In genomic region chr16:67893791-67894399, GRCh38 we compare ENCODE assay signal across 9 cellular contexts. TPM values are rescaled to one million over a fixed set of nuclear protein-coding genes. Genes with fewer than 3 reads are reported as not detected.
DNase-seq lines count a peak whose midpoint lies in the region; ATAC-seq, FAIRE-seq and TF ChIP-seq lines count a peak whose summit lies in the region.
"Had no signal": no experiment of that assay in that cellular context is flagged by ENCODE, and none has a peak within 500 bp of the region (broad histone marks: within the 10 kb centered on the region; RNA-seq: fewer than 3 reads in every experiment).

No MANE protein-coding gene starts in this region.

- no peaks in the 10 kb centered on the region for H3K9me3 Mint-ChIP-seq in CD8-positive, alpha-beta T cell
- no peaks in the 10 kb centered on the region for H3K9me3 Mint-ChIP-seq in dendritic cell treated with granulocyte-macrophage colony-stimulating factor and Interleukin-4, amounts not matched to agents 40 ng/mL and 50 ng/mL, for 4 days
- no peaks in the 10 kb centered on the region for H3K9me3 Mint-ChIP-seq in nephron

- H3K36me3 ChIP-seq in CD8-positive, alpha-beta T cell (ENCODE audit: insufficient read depth, low read length): no peaks in the 10 kb centered on the region

- no peak for FAIRE-seq in frontal cortex (lab: Jason Lieb, UNC)

- no peaks in the 10 kb centered on the region for H3K9me3 ChIP-seq in CD8-positive, alpha-beta T cell (ENCODE audit: low read length)

- H3K4me3 ChIP-seq in CD8-positive, alpha-beta T cell (ENCODE audit: low read depth, low read length): peak overlapping the region; percentile 93
- peak overlapping the region; percentile 91 for H3K4me3 ChIP-seq in Jurkat, Clone E6-1 (ENCODE audit: low read length)

- intact Hi-C loops in CD8-positive, alpha-beta T cell (cut with DNase I, micrococcal nuclease): loop anchor here (1.0 to 5.0 kb wide), 12 partner anchors 21 to 332 kb away; partner anchors contain the start of genes NUTF2 (in 2 of the 2), SLC12A4 (in 2 of the 2), ACD (in 1 of the 2) and CTCF (in 1 of the 2)
- intact Hi-C loops in dendritic cell treated with granulocyte-macrophage colony-stimulating factor and Interleukin-4, amounts not matched to agents 40 ng/mL and 50 ng/mL, for 4 days (cut with micrococcal nuclease): no loop called here

- peaks cover 43% of the 10 kb centered on the region for H3K4me1 Mint-ChIP-seq in CD8-positive, alpha-beta T cell (ENCODE audit: low read depth)
- H3K4me1 Mint-ChIP-seq in dendritic cell treated with granulocyte-macrophage colony-stimulating factor and Interleukin-4, amounts not matched to agents 40 ng/mL and 50 ng/mL, for 4 days (ENCODE audit: low read depth): peaks cover 40% of the 10 kb centered on the region
- H3K4me1 Mint-ChIP-seq in nephron: peaks cover 28% of the 10 kb centered on the region

- DNase-seq in CD8-positive, alpha-beta T cell: no peak
- DNase-seq in Jurkat, Clone E6-1 (ENCODE audit: low read depth, low spot score): no peak
- DNase-seq in frontal cortex (ENCODE audit: low spot score in 2 of 2) (no peak), RPMI8226 (no peak)

- H3K4me3 Mint-ChIP-seq in CD8-positive, alpha-beta T cell: peak overlapping the region; percentile 95
- H3K4me3 Mint-ChIP-seq in dendritic cell treated with granulocyte-macrophage colony-stimulating factor and Interleukin-4, amounts not matched to agents 40 ng/mL and 50 ng/mL, for 4 days: peak overlapping the region; percentile 92
- peak overlapping the region; percentile 97 to 98 (median 98) for H3K4me3 Mint-ChIP-seq in nephron

- POLR2A ChIA-PET in CD8-positive, alpha-beta T cell (lab: Charles Lee): interaction anchor here (1.1 to 1.4 kb wide), 2 partner anchors 15 to 21 kb away, joined by 3 read pairs; no protein-coding TSS in a partner anchor

- H3K36me3 Mint-ChIP-seq in CD8-positive, alpha-beta T cell: peaks cover 9% of the 10 kb centered on the region
- peaks cover 13% of the 10 kb centered on the region for H3K36me3 Mint-ChIP-seq in dendritic cell treated with granulocyte-macrophage colony-stimulating factor and Interleukin-4, amounts not matched to agents 40 ng/mL and 50 ng/mL, for 4 days (ENCODE audit: low read depth)
- no peaks in the 10 kb centered on the region for H3K36me3 Mint-ChIP-seq in nephron (ENCODE audit: low read depth)

- H3K27me3 ChIP-seq in CD8-positive, alpha-beta T cell (ENCODE audit: insufficient read depth, low read length): no peaks in the 10 kb centered on the region

- H3K27ac Mint-ChIP-seq in CD8-positive, alpha-beta T cell: peak overlapping the region; percentile 96
- peak overlapping the region; percentile 95 for H3K27ac Mint-ChIP-seq in dendritic cell treated with granulocyte-macrophage colony-stimulating factor and Interleukin-4, amounts not matched to agents 40 ng/mL and 50 ng/mL, for 4 days
- H3K27ac Mint-ChIP-seq in nephron: peak overlapping the region; percentile 62 to 98 (median 86)

- peak; percentile 1 for ATAC-seq in CD8-positive, alpha-beta T cell
- no peak for ATAC-seq in GM19351 (IDR thresholded peaks at IDR 0.05; ENCODE audit: unreplicated experiment)
- no peak for ATAC-seq in HG02798 (IDR thresholded peaks at IDR 0.05; ENCODE audit: poor library complexity, unreplicated experiment)

- peaks cover 24% of the 10 kb centered on the region for H3K4me1 ChIP-seq in CD8-positive, alpha-beta T cell (ENCODE audit: insufficient read depth, low read length)

- H3K27me3 Mint-ChIP-seq in CD8-positive, alpha-beta T cell (ENCODE audit: low read depth): no peaks in the 10 kb centered on the region
- H3K27me3 Mint-ChIP-seq in dendritic cell treated with granulocyte-macrophage colony-stimulating factor and Interleukin-4, amounts not matched to agents 40 ng/mL and 50 ng/mL, for 4 days: no peaks in the 10 kb centered on the region
- no peaks in the 10 kb centered on the region for H3K27me3 Mint-ChIP-seq in nephron (ENCODE audit: low read depth)

- peak overlapping the region; percentile 93 for H3K27ac ChIP-seq in CD8-positive, alpha-beta T cell (ENCODE audit: low read depth, low read length)

- no peak for TF ChIP-seq CTCF in CD8-positive, alpha-beta T cell (IDR thresholded peaks at IDR 0.05)
- no peak for TF ChIP-seq CTCF in nephron (IDR thresholded peaks at IDR 0.05; ENCODE audit: unreplicated experiment in 3 of 3)

- CTCF ChIA-PET in CD8-positive, alpha-beta T cell (lab: Charles Lee): interaction anchor here (5.7 kb wide), 1 partner anchor 11 kb away, joined by 51 read pairs; the partner anchor contains the start of gene NRN1L

RNA-seq across cellular contexts. Expression of gene PSKH1, which starts 0.8 kb away (rescaled TPM):
- 10 to 100 TPM; 13.3 to 13.4 TPM for total RNA-seq in CD8-positive, alpha-beta T cell
- polyA plus RNA-seq in Jurkat, Clone E6-1 (2012; ENCODE audit: insufficient read depth, insufficient read length): 17.4 TPM
- total RNA-seq in frontal cortex: 6.5 TPM

RNA-seq across cellular contexts. Expression of gene NRN1L, which starts 9.2 kb away (rescaled TPM):
- 1 to 10 TPM in 1 of 2 experiments, under 1 TPM in 1; 0.90 to 1.4 TPM for total RNA-seq in CD8-positive, alpha-beta T cell
- polyA plus RNA-seq in Jurkat, Clone E6-1 (2012; ENCODE audit: insufficient read depth, insufficient read length): not detected
- total RNA-seq in frontal cortex: not detected
- total RNA-seq: HT1080 had no signal

RNA-seq across cellular contexts. Expression of gene EDC4, which starts 21.0 kb away (rescaled TPM):
- total RNA-seq in CD8-positive, alpha-beta T cell: 100 to 1,000 TPM; 154 to 169 TPM
- polyA plus RNA-seq in Jurkat, Clone E6-1 (2012; ENCODE audit: insufficient read depth, insufficient read length): 109 TPM
- total RNA-seq in frontal cortex: 64.0 TPM

RNA-seq across cellular contexts. Expression of gene CTRL, which starts 37.8 kb away (rescaled TPM):
- 10 to 100 TPM; 16.6 to 18.6 TPM for total RNA-seq in CD8-positive, alpha-beta T cell
- 4.8 TPM for polyA plus RNA-seq in Jurkat, Clone E6-1 (2012; ENCODE audit: insufficient read depth, insufficient read length)
- total RNA-seq in frontal cortex: 2.0 TPM

RNA-seq across cellular contexts. Expression of gene PSMB10, which starts 42.8 kb away (rescaled TPM):
- total RNA-seq in CD8-positive, alpha-beta T cell: 10 to 100 TPM; 82.0 to 83.9 TPM
- polyA plus RNA-seq in Jurkat, Clone E6-1 (2012; ENCODE audit: insufficient read depth, insufficient read length): 97.4 TPM
- 13.0 TPM for total RNA-seq in frontal cortex
